Comparison of ENCODE assay signal across 25 cellular contexts in genomic region chr12:91603060-91603459, GRCh38.
A peak's percentile ranks its signal among the peaks of the same experiment; 100 is the strongest.
DNase-seq lines count a peak whose midpoint lies in the region; ATAC-seq, FAIRE-seq and TF ChIP-seq lines count a peak whose summit lies in the region.
"Had no signal": no experiment of that assay in that cellular context is flagged by ENCODE, and none has a peak within 500 bp of the region (broad histone marks: within the 10 kb centered on the region; RNA-seq: fewer than 3 reads in every experiment).

No MANE protein-coding gene starts in this region.

- H2AK5ac ChIP-seq in mesendoderm (ENCODE audit: low read length), result no peak overlapping the region

- H3K56ac ChIP-seq in mesendoderm (ENCODE audit: low read length), result no peak overlapping the region

- H3K4me3 ChIP-seq in right atrium auricular region (no peak overlapping the region), bronchial epithelial cell (ENCODE audit: low read depth, low read length) (no peak overlapping the region), left lung (no peak overlapping the region), mesendoderm (ENCODE audit: low read length) (no peak overlapping the region)
- H3K4me3 ChIP-seq: A549, sigmoid colon, tibial nerve had no signal

- no peak overlapping the region for H2BK15ac ChIP-seq in mesendoderm (replicated peaks; ENCODE audit: low read depth)

- FAIRE-seq in bronchial epithelial cell (lab: Jason Lieb, UNC) (no peak), GM12891 (lab: Jason Lieb, UNC) (no peak)
- FAIRE-seq: A549, endothelial cell of umbilical vein, frontal cortex had no signal

- intact Hi-C loops in Right ventricle myocardium superior (cut with DNase I) (no loop called here), left lung (cut with DNase I) (no loop called here)

- no peaks in the 10 kb centered on the region for H3K79me2 ChIP-seq in mesendoderm (ENCODE audit: control insufficient read depth, insufficient read depth, low read length)

- no peaks in the 10 kb centered on the region for H3K27me3 ChIP-seq in right atrium auricular region
- no peaks in the 10 kb centered on the region for H3K27me3 ChIP-seq in bronchial epithelial cell (ENCODE audit: control insufficient read depth, insufficient read depth, low read length)
- H3K27me3 ChIP-seq in left lung, result no peaks in the 10 kb centered on the region
- no peaks in the 10 kb centered on the region for H3K27me3 ChIP-seq in mesendoderm (ENCODE audit: insufficient read depth, low read length, poor library complexity)
- H3K27me3 ChIP-seq: sigmoid colon, tibial nerve had no signal

- WGBS in mesendoderm (ENCODE audit: extremely low coverage, insufficient coverage, low lambda C conversion rate), result no CpG with 5 or more reads among the region's 2 CpGs

- H2BK5ac ChIP-seq in mesendoderm (ENCODE audit: low read length), result no peak overlapping the region

- ATAC-seq in Right ventricle myocardium superior (ENCODE audit: poor library complexity) (peak; percentile 89), left lung (peak; percentile 87), HG03378 (IDR thresholded peaks at IDR 0.05; ENCODE audit: unreplicated experiment) (no peak)
- ATAC-seq: A549; activated naive CD4-positive, alpha-beta T cell treated with anti-CD3 and anti-CD28 coated beads, Interleukin-2, amount 50 U/mL, for 72 hours had no signal

- no peak overlapping the region for H4K8ac ChIP-seq in mesendoderm (ENCODE audit: low read depth, low read length)

- no peak overlapping the region for H3K18ac ChIP-seq in mesendoderm (ENCODE audit: low read length)

- H3K4me1 ChIP-seq in right atrium auricular region (peaks cover 0 to 12% of the 10 kb centered on the region in 2 donors), left lung (peaks cover 0 to 4% of the 10 kb centered on the region in 2 donors), mesendoderm (ENCODE audit: control insufficient read depth, low read depth, low read length) (no peaks in the 10 kb centered on the region)
- H3K4me1 ChIP-seq: A549 had no signal

- H3K9me3 ChIP-seq in right atrium auricular region (no peaks in the 10 kb centered on the region), left lung (peaks cover 0 to 4% of the 10 kb centered on the region in 2 donors)
- H3K9me3 ChIP-seq: A549, sigmoid colon, tibial nerve had no signal

- TF ChIP-seq CTCF in right atrium auricular region (IDR thresholded peaks at IDR 0.05), result no peak
- no peak for TF ChIP-seq CTCF in bronchial epithelial cell (IDR thresholded peaks at IDR 0.05; ENCODE audit: insufficient read depth, low read length, severe bottlenecking)
- no peak for TF ChIP-seq CTCF in left lung (IDR thresholded peaks at IDR 0.05)

- no peak overlapping the region for H3K4ac ChIP-seq in mesendoderm (ENCODE audit: low read depth, low read length)

- H3K79me1 ChIP-seq in mesendoderm (ENCODE audit: low read length), result no peaks in the 10 kb centered on the region

- H3K27ac ChIP-seq in right atrium auricular region (no peak overlapping the region), left lung (peak overlapping the region in 1 of 2 donors; percentile 62), mesendoderm (ENCODE audit: low read depth, low read length) (no peak overlapping the region)
- H3K27ac ChIP-seq: A549, sigmoid colon had no signal

- H2BK120ac ChIP-seq in mesendoderm (ENCODE audit: low read depth, low read length), result no peak overlapping the region

- TF ChIP-seq POLR2A in GM12891 (IDR thresholded peaks at IDR 0.05; ENCODE audit: low read depth, low read length), result no peak

- no peak overlapping the region for H4K5ac ChIP-seq in mesendoderm (ENCODE audit: low read length)

- H3K9ac ChIP-seq in mesendoderm (ENCODE audit: low read length), result no peak overlapping the region

- H3K36me3 ChIP-seq in right atrium auricular region, result no peaks in the 10 kb centered on the region
- H3K36me3 ChIP-seq in bronchial epithelial cell (ENCODE audit: control insufficient read depth, insufficient read depth, low read length), result no peaks in the 10 kb centered on the region
- H3K36me3 ChIP-seq in left lung, result no peaks in the 10 kb centered on the region
- no peaks in the 10 kb centered on the region for H3K36me3 ChIP-seq in mesendoderm (ENCODE audit: control insufficient read depth, insufficient read depth, low read length)
- H3K36me3 ChIP-seq: sigmoid colon, tibial nerve had no signal

- no peak overlapping the region for H3K4me2 ChIP-seq in mesendoderm (ENCODE audit: low read length)
- H3K4me2 ChIP-seq: A549 had no signal

- DNase-seq in Right ventricle myocardium superior (no peak), right atrium auricular region (ENCODE audit: low spot score) (no peak), bronchial epithelial cell (ENCODE audit: low read depth) (peak; percentile 37), left lung (no peak), NCI-H82 treated with DMSO at 0.1 percent for 48 hours (lab: John Stamatoyannopoulos, UW; ENCODE audit: unreplicated experiment) (no peak), GM12891 (ENCODE audit: insufficient read length, low spot score) (no peak), mesendoderm (no peak)
- DNase-seq: activated CD4-positive, alpha-beta T cell treated with anti-CD3 and anti-CD28 coated beads, Interleukin-2, amount 50 U/mL, for 48 hours; activated CD8-positive, alpha-beta memory T cell treated with anti-CD3 and anti-CD28 coated beads, Interleukin-2, amount 50 U/mL, for 4 hours; aorta; CD8-positive, alpha-beta memory T cell; cerebellar nuclear complex; hippocampal formation; NCI-H1436; NCI-H510A treated with DMSO at 0.1 percent for 48 hours; posterior cingulate gyrus; sigmoid colon; stimulated activated CD4-positive, alpha-beta T cell treated with anti-CD3 and anti-CD28 coated beads, Interleukin-15, amount 100 ng/mL, for 24 hours; T-helper 9 cell had no signal

- no peak overlapping the region for H3K23ac ChIP-seq in mesendoderm (ENCODE audit: low read length)

TF ChIP-seq in GM12891, 5 proteins besides CTCF, POLR2A, EP300 and RAD21:
- TF ChIP-seq POU2F2 (IDR thresholded peaks at IDR 0.05; ENCODE audit: low read depth, low read length) (no peak), TAF1 (IDR thresholded peaks at IDR 0.05; ENCODE audit: low read depth, low read length) (no peak), PAX5 (IDR thresholded peaks at IDR 0.05; ENCODE audit: insufficient read depth, low read length, severe bottlenecking) (no peak), POLR2AphosphoS5 (IDR thresholded peaks at IDR 0.05; ENCODE audit: low read depth, low read length) (no peak), SPI1 (IDR thresholded peaks at IDR 0.05; ENCODE audit: low read depth, low read length) (no peak)
